1 cellular context compared by ENCODE assay signal in the genomic region with DNA sequence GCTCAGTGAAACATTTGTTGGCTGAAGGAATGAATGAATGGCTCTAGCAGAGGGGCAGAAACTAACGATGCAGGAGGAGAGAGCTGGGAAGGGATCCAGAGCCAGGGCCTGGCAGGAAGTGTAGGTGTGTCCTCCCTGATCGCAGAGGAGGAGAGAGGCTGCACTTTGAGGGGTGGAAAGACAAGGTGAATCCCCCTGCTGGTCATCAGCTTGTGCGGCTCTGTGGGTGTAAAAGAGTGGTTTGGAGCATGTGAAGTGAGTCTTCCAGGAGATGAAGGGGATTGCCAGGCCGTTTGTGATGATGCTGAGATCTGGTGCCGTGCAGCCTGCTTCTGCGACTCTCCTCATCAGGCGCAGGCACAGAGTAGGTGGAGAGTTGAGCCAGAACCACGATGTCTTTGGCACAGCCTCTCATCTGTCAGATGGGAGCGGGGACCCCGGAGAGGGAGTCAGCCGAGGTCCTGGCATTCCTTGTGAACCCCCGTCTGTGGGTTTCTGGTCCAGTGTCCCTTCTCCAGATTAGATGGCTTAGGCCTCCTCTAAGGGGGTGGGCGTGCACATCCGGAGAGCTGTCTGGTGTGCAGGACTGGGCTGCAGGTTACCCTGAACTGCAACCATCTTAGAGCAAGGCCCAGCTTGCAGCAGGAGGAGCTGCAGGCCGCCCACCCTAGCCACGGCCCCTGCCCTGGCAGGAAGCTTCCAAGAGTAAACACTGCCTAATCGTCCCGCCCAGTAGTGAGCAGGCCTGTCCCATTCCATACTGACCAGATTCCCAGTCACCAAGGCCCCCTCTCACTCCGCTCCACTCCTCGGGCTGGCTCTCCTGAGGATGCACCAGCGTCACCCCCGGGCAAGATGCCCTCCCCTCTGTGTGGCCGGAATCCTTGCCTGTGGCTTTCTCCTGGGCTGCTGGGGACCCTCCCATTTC.
TF ChIP-seq lines count a peak whose summit lies in the region.

TSS of gene ADAMTS13 (plus strand) at position 753 of the 928 bp plus-strand sequence. CDS start at position 830, 77 bp downstream.

TF ChIP-seq in HEK293, 187 proteins besides CTCF, POLR2A, EP300 and RAD21 (continued from another document):
- TF ChIP-seq, protein P1, sequence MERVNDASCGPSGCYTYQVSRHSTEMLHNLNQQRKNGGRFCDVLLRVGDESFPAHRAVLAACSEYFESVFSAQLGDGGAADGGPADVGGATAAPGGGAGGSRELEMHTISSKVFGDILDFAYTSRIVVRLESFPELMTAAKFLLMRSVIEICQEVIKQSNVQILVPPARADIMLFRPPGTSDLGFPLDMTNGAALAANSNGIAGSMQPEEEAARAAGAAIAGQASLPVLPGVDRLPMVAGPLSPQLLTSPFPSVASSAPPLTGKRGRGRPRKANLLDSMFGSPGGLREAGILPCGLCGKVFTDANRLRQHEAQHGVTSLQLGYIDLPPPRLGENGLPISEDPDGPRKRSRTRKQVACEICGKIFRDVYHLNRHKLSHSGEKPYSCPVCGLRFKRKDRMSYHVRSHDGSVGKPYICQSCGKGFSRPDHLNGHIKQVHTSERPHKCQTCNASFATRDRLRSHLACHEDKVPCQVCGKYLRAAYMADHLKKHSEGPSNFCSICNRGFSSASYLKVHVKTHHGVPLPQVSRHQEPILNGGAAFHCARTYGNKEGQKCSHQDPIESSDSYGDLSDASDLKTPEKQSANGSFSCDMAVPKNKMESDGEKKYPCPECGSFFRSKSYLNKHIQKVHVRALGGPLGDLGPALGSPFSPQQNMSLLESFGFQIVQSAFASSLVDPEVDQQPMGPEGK (tag by site-specific recombination; IDR thresholded peaks at IDR 0.05), result no peak
- TF ChIP-seq ZNF600 (tag by site-specific recombination; IDR thresholded peaks at IDR 0.05), result no peak
- no peak for TF ChIP-seq ZNF16 (tag by site-specific recombination; IDR thresholded peaks at IDR 0.05; ENCODE audit: low read depth)
- TF ChIP-seq KLF1 (tag by site-specific recombination; IDR thresholded peaks at IDR 0.05), result no peak
- no peak for TF ChIP-seq ZNF530 (tag by site-specific recombination; IDR thresholded peaks at IDR 0.05; ENCODE audit: low read depth)
- peak; percentile 85 for TF ChIP-seq EGR2 (tag by site-specific recombination; IDR thresholded peaks at IDR 0.05; ENCODE audit: low read depth)
- TF ChIP-seq ZNF266 (tag by site-specific recombination; IDR thresholded peaks at IDR 0.05; ENCODE audit: low read depth), result no peak
- TF ChIP-seq, protein P2, sequence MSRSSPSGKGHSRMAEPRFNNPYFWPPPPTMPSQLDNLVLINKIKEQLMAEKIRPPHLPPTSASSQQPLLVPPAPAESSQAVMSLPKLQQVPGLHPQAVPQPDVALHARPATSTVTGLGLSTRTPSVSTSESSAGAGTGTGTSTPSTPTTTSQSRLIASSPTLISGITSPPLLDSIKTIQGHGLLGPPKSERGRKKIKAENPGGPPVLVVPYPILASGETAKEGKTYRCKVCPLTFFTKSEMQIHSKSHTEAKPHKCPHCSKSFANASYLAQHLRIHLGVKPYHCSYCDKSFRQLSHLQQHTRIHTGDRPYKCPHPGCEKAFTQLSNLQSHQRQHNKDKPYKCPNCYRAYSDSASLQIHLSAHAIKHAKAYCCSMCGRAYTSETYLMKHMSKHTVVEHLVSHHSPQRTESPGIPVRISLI (tag by site-specific recombination; IDR thresholded peaks at IDR 0.05), result no peak
- no peak for TF ChIP-seq ZNF629 (tag by site-specific recombination; IDR thresholded peaks at IDR 0.05)
- TF ChIP-seq ZNF10 (tag by site-specific recombination; IDR thresholded peaks at IDR 0.05), result peak; percentile 97
